In genomic region chr19:6736169-6736916, GRCh38 we compare ENCODE assay signal across 8 cellular contexts. TPM values are rescaled to one million over a fixed set of nuclear protein-coding genes. Genes with fewer than 3 reads are reported as not detected.
DNase-seq lines count a peak whose midpoint lies in the region; ATAC-seq and TF ChIP-seq lines count a peak whose summit lies in the region.

No MANE protein-coding gene starts in this region.

- TF ChIP-seq POLR2A in thyroid gland (IDR thresholded peaks at IDR 0.05) = peak in 1 of 2 donors; percentile 25

- H3K4me1 ChIP-seq in thyroid gland = peaks cover 30 to 31% of the 10 kb centered on the region in 2 donors

- H3K4me1 Mint-ChIP-seq in Calu3 (ENCODE audit: low read depth, unreplicated experiment) = peaks cover 21% of the 10 kb centered on the region
- peaks cover 40% of the 10 kb centered on the region for H3K4me1 Mint-ChIP-seq in activated naive CD4-positive, alpha-beta T cell treated with anti-CD3 and anti-CD28 coated beads, Interleukin-2, amount 10 ng/mL, durations not matched to agents 7 days and 5 days

- no peak for ATAC-seq in HG02852 (IDR thresholded peaks at IDR 0.05; ENCODE audit: unreplicated experiment)

- TF ChIP-seq CTCF in Calu3 (IDR thresholded peaks at IDR 0.05; ENCODE audit: unreplicated experiment) (peak; percentile 47), thyroid gland (IDR thresholded peaks at IDR 0.05) (peak in 4 of 6 experiments; percentile 43 to 59 (median 50))

- H3K27me3 ChIP-seq in thyroid gland = no peaks in the 10 kb centered on the region

- in situ Hi-C loops in SK-MEL-5 (cut with HindIII; ENCODE audit: low pct_unique_long_range_greater_than_20kb, low sequenced_read_pairs) = no loop called here

- peaks cover 75% of the 10 kb centered on the region for H3K36me3 Mint-ChIP-seq in Calu3 (ENCODE audit: insufficient read depth, unreplicated experiment)
- H3K36me3 Mint-ChIP-seq in activated naive CD4-positive, alpha-beta T cell treated with anti-CD3 and anti-CD28 coated beads, Interleukin-2, amount 10 ng/mL, durations not matched to agents 7 days and 5 days = peaks cover 18% of the 10 kb centered on the region

- BruUV-seq in Calu3 (replicated peaks; lab: Mats Ljungman, UMichigan) = no TSS peak

- intact Hi-C loops in Calu3 (cut with micrococcal nuclease; ENCODE audit: unreplicated experiment) (loop anchor here (10.0 kb wide), 2 partner anchors 68 to 222 kb away; no protein-coding TSS in a partner anchor), thyroid gland (cut with DNase I) (loop anchor here (5.0 to 10.0 kb wide), 2 partner anchors 104 to 128 kb away; no protein-coding TSS in a partner anchor)

- H3K4me3 Mint-ChIP-seq in Calu3 (ENCODE audit: low read depth, unreplicated experiment) = peak overlapping the region; percentile 88
- peak overlapping the region; percentile 98 for H3K4me3 Mint-ChIP-seq in activated naive CD4-positive, alpha-beta T cell treated with anti-CD3 and anti-CD28 coated beads, Interleukin-2, amount 10 ng/mL, durations not matched to agents 7 days and 5 days

- WGBS in thyroid gland, 2 donors = 33 to 35% methylated on average over 23 to 25 of the region's 25 CpGs

- H3K27ac ChIP-seq in thyroid gland = peak overlapping the region; percentile 90 to 91 (median 90)

- H3K9me3 Mint-ChIP-seq in Calu3 (ENCODE audit: low read depth, unreplicated experiment) = no peaks in the 10 kb centered on the region
- H3K9me3 Mint-ChIP-seq in activated naive CD4-positive, alpha-beta T cell treated with anti-CD3 and anti-CD28 coated beads, Interleukin-2, amount 10 ng/mL, durations not matched to agents 7 days and 5 days = no peaks in the 10 kb centered on the region

- CTCF ChIA-PET in Calu3 (lab: Charles Lee) = interaction anchor here (0.6 to 1.5 kb wide), 4 partner anchors 64 to 610 kb away, joined by 3 to 5 read pairs (median 4); no protein-coding TSS in a partner anchor
- CTCF ChIA-PET in activated naive CD4-positive, alpha-beta T cell treated with anti-CD3 and anti-CD28 coated beads, Interleukin-2, amount 10 ng/mL, durations not matched to agents 7 days and 5 days (lab: Charles Lee) = interaction anchor here (0.8 to 4.3 kb wide), 11 partner anchors 12 to 219 kb away, joined by 3 to 72 read pairs (median 5); partner anchors contain the start of gene VAV1

- no peaks in the 10 kb centered on the region for H3K9me3 ChIP-seq in thyroid gland

- H3K4me3 ChIP-seq in thyroid gland (replicated peaks in 1 of 3) = peak overlapping the region; percentile 64 to 87 (median 82)

- H3K27ac Mint-ChIP-seq in Calu3 (ENCODE audit: unreplicated experiment) = peak overlapping the region; percentile 71
- H3K27ac Mint-ChIP-seq in activated naive CD4-positive, alpha-beta T cell treated with anti-CD3 and anti-CD28 coated beads, Interleukin-2, amount 10 ng/mL, durations not matched to agents 7 days and 5 days = peak overlapping the region; percentile 98

- no peaks in the 10 kb centered on the region for H3K27me3 Mint-ChIP-seq in Calu3 (ENCODE audit: unreplicated experiment)
- peaks cover 7% of the 10 kb centered on the region for H3K27me3 Mint-ChIP-seq in activated naive CD4-positive, alpha-beta T cell treated with anti-CD3 and anti-CD28 coated beads, Interleukin-2, amount 10 ng/mL, durations not matched to agents 7 days and 5 days

- peaks cover 13 to 16% of the 10 kb centered on the region in 2 donors for H3K36me3 ChIP-seq in thyroid gland

- DNase-seq in Calu3 (peak; percentile 74), HT1080 (ENCODE audit: low read depth) (peak; percentile 79), SK-MEL-5 (ENCODE audit: low read depth, low spot score) (peak; percentile 77), globus pallidus (ENCODE audit: low spot score) (peak; percentile 68), non-pigmented ciliary epithelial cell (ENCODE audit: low read depth) (peak; percentile 68), thyroid gland (peak; percentile 68)
- peak; percentile 81 for DNase-seq in activated naive CD4-positive, alpha-beta T cell treated with anti-CD3 and anti-CD28 coated beads, Interleukin-2, amount 10 ng/mL, durations not matched to agents 7 days and 5 days

RNA-seq across cellular contexts. Expression of gene GPR108, which starts 1.0 kb away (rescaled TPM):
- 67.7 and 69.0 TPM in 2 replicates for total RNA-seq in Calu3 (2022)
- total RNA-seq in HT1080 (2014; rRNA removed; shearing (Covaris generic)) = 23.5 and 25.5 TPM in 2 replicates
- 29.3 and 30.7 TPM in 2 replicates for polyA plus RNA-seq in HT1080 (2015; cell fraction: cytosol; rRNA removed)
- 63.3 and 74.7 TPM in 2 replicates for polyA plus RNA-seq in HT1080 (2015; cell fraction: nucleus; rRNA removed)
- total RNA-seq in SK-MEL-5 (2014; rRNA removed; shearing (Covaris generic)) = 49.4 and 56.8 TPM in 2 replicates
- 64.6 and 68.4 TPM in 2 replicates for polyA plus RNA-seq in SK-MEL-5 (2015; cell fraction: cytosol; rRNA removed)
- polyA plus RNA-seq in SK-MEL-5 (2015; cell fraction: nucleus; rRNA removed) = 146 and 154 TPM in 2 replicates
- total RNA-seq in thyroid gland = 100 to 1,000 TPM in 3 of 4 donors, 10 to 100 TPM in 1; 87.9 to 152 (median 116) TPM

RNA-seq across cellular contexts. Expression of gene TRIP10, which starts 3.1 kb away (rescaled TPM):
- 86.0 and 95.8 TPM in 2 replicates for total RNA-seq in Calu3 (2022)
- 34.1 and 38.7 TPM in 2 replicates for total RNA-seq in HT1080 (2014; rRNA removed; shearing (Covaris generic))
- 39.0 and 40.7 TPM in 2 replicates for polyA plus RNA-seq in HT1080 (2015; cell fraction: cytosol; rRNA removed)
- polyA plus RNA-seq in HT1080 (2015; cell fraction: nucleus; rRNA removed) = 92.5 and 101 TPM in 2 replicates
- 11.5 and 11.6 TPM in 2 replicates for total RNA-seq in SK-MEL-5 (2014; rRNA removed; shearing (Covaris generic))
- 17.1 and 24.0 TPM in 2 replicates for polyA plus RNA-seq in SK-MEL-5 (2015; cell fraction: cytosol; rRNA removed)
- polyA plus RNA-seq in SK-MEL-5 (2015; cell fraction: nucleus; rRNA removed) = 104 and 116 TPM in 2 replicates
- 10 to 100 TPM; 48.9 to 65.8 (median 58.8) TPM for total RNA-seq in thyroid gland

RNA-seq across cellular contexts. Expression of gene C3, which starts 15.9 kb away (rescaled TPM):
- total RNA-seq in Calu3 (2022) (517 and 658 TPM in 2 replicates), thyroid gland (100 to 1,000 TPM; 126 to 631 (median 350) TPM)
- 0.07 and 0.14 TPM in 2 replicates for total RNA-seq in HT1080 (2014; rRNA removed; shearing (Covaris generic))
- polyA plus RNA-seq in HT1080 (2015; cell fraction: cytosol; rRNA removed) = 0.19 TPM in 1 of 2 replicates, not detected in the other
- 0.23 and 1.4 TPM in 2 replicates for polyA plus RNA-seq in HT1080 (2015; cell fraction: nucleus; rRNA removed)
- total RNA-seq in SK-MEL-5 (2014; rRNA removed; shearing (Covaris generic)) = not detected in 2 replicates
- polyA plus RNA-seq in SK-MEL-5 (2015; cell fraction: cytosol; rRNA removed) = 1.2 and 2.8 TPM in 2 replicates
- polyA plus RNA-seq in SK-MEL-5 (2015; cell fraction: nucleus; rRNA removed) = 0.49 and 0.64 TPM in 2 replicates

RNA-seq across cellular contexts. Expression of gene SH2D3A, which starts 30.9 kb away (rescaled TPM):
- 62.0 and 64.0 TPM in 2 replicates for total RNA-seq in Calu3 (2022)
- total RNA-seq in HT1080 (2014; rRNA removed; shearing (Covaris generic)) = 0.18 and 0.43 TPM in 2 replicates
- polyA plus RNA-seq in HT1080 (2015; cell fraction: cytosol; rRNA removed) = 0.10 and 0.42 TPM in 2 replicates
- polyA plus RNA-seq in HT1080 (2015; cell fraction: nucleus; rRNA removed) = 0.72 and 1.7 TPM in 2 replicates
- 0.32 and 0.34 TPM in 2 replicates for total RNA-seq in SK-MEL-5 (2014; rRNA removed; shearing (Covaris generic))
- polyA plus RNA-seq in SK-MEL-5 (2015; cell fraction: cytosol; rRNA removed) = 1.3 and 1.5 TPM in 2 replicates
- polyA plus RNA-seq in SK-MEL-5 (2015; cell fraction: nucleus; rRNA removed) = 1.3 and 3.5 TPM in 2 replicates
- 10 to 100 TPM; 14.1 to 27.4 (median 20.7) TPM for total RNA-seq in thyroid gland

RNA-seq across cellular contexts. Expression of gene VAV1, which starts 36.2 kb away (rescaled TPM):
- total RNA-seq in Calu3 (2022) (0.28 and 0.37 TPM in 2 replicates), thyroid gland (1 to 10 TPM; 1.7 to 4.3 (median 2.6) TPM)
- not detected in 2 replicates for total RNA-seq in HT1080 (2014; rRNA removed; shearing (Covaris generic))
- not detected in 2 replicates for polyA plus RNA-seq in HT1080 (2015; cell fraction: cytosol; rRNA removed)
- polyA plus RNA-seq in HT1080 (2015; cell fraction: nucleus; rRNA removed) = not detected in 2 replicates
- not detected in 2 replicates for total RNA-seq in SK-MEL-5 (2014; rRNA removed; shearing (Covaris generic))
- not detected in 2 replicates for polyA plus RNA-seq in SK-MEL-5 (2015; cell fraction: cytosol; rRNA removed)
- polyA plus RNA-seq in SK-MEL-5 (2015; cell fraction: nucleus; rRNA removed) = not detected in 2 replicates

Comparison
In these comparisons a context has a peak if more than half of its experiments do, and no peak if none do; other contexts are left out.
1. RNA of gene C3, which starts 15.9 kb away (total RNA-seq): 517 to 658 TPM in Calu3 and 126 to 631 TPM in thyroid gland; 0.07 to 0.14 TPM in HT1080 and not detected in SK-MEL-5; every median in the first group is over 100 times any median in the second.
2. Peak in every context shown above with its lines, with median percentiles within 50 percentile points of each other: DNase-seq.